In genomic region chr17:78774956-78775571, GRCh38 we compare ENCODE assay signal across 8 cellular contexts. TPM values are rescaled to one million over a fixed set of nuclear protein-coding genes. Genes with fewer than 3 reads are reported as not detected.
DNase-seq lines count a peak whose midpoint lies in the region; ATAC-seq and TF ChIP-seq lines count a peak whose summit lies in the region.

No MANE protein-coding gene starts in this region.

- no peak overlapping the region for H2AFZ ChIP-seq in smooth muscle cell (ENCODE audit: low read depth)

- ATAC-seq in HG03469 (IDR thresholded peaks at IDR 0.05; ENCODE audit: unreplicated experiment), result no peak
- ATAC-seq in HG03442 (IDR thresholded peaks at IDR 0.05; ENCODE audit: unreplicated experiment), result no peak

- H3K4me2 ChIP-seq in smooth muscle cell, result peak overlapping the region; percentile 22

- no peaks in the 10 kb centered on the region for H3K36me3 ChIP-seq in smooth muscle cell (ENCODE audit: low read depth)

- peaks cover 93% of the 10 kb centered on the region for H4K20me1 ChIP-seq in smooth muscle cell (ENCODE audit: low read depth)

- H3F3A ChIP-seq in smooth muscle cell (ENCODE audit: low read depth), result peaks cover 8% of the 10 kb centered on the region

- H3K9ac ChIP-seq in smooth muscle cell (ENCODE audit: low read depth), result no peak overlapping the region

- H3K27ac ChIP-seq in smooth muscle cell (ENCODE audit: low read depth), result no peak overlapping the region

- H3K4me3 ChIP-seq in smooth muscle cell, result no peak overlapping the region

- H3K79me2 ChIP-seq in smooth muscle cell (ENCODE audit: low read depth), result peaks cover 83% of the 10 kb centered on the region

- no peaks in the 10 kb centered on the region for H3K27me3 ChIP-seq in smooth muscle cell (ENCODE audit: low read depth)

- TF ChIP-seq CTCF in smooth muscle cell (IDR thresholded peaks at IDR 0.05; ENCODE audit: borderline replicate concordance, insufficient read depth, poor library complexity, severe bottlenecking), result no peak

- peak; percentile 59 for DNase-seq in activated gamma-delta T cell treated with Interleukin-2 at 50 U/mL for 16 hours
- DNase-seq in activated gamma-delta T cell (lab: John Stamatoyannopoulos, UW), result no peak
- peak; percentile 29 for DNase-seq in UCSD-AML1 (lab: John Stamatoyannopoulos, UW; ENCODE audit: unreplicated experiment)
- peak; percentile 26 for DNase-seq in effector CD8-positive, alpha-beta T cell (lab: John Stamatoyannopoulos, UW)
- DNase-seq in smooth muscle cell (lab: John Stamatoyannopoulos, UW; ENCODE audit: unreplicated experiment), result no peak
- DNase-seq in SK-N-DZ (ENCODE audit: low spot score), result no peak

- no peaks in the 10 kb centered on the region for H3K9me3 ChIP-seq in smooth muscle cell (replicated peaks; ENCODE audit: low read depth)

- H3K4me1 ChIP-seq in smooth muscle cell (ENCODE audit: low read depth), result peaks cover 3% of the 10 kb centered on the region

- WGBS in smooth muscle cell (ENCODE audit: low lambda C conversion rate), result 89% methylated on average over 12 of the region's 12 CpGs

RNA-seq across cellular contexts. Expression of gene CYTH1, which starts 7.0 kb away (rescaled TPM):
- 17.4 and 19.3 TPM in 2 replicates for total RNA-seq in smooth muscle cell
- polyA plus RNA-seq in smooth muscle cell, result 14.1 and 26.9 TPM in 2 replicates
- 36.9 and 43.2 TPM in 2 replicates for polyA plus RNA-seq in SK-N-DZ (2014; cell fraction: cytosol; rRNA removed)
- 62.1 and 102 TPM in 2 replicates for polyA plus RNA-seq in SK-N-DZ (2014; cell fraction: nucleus; rRNA removed)

Comparison
In these comparisons a context has a peak if more than half of its experiments do, and no peak if none do; other contexts are left out.
1. DNase-seq: peak in activated gamma-delta T cell treated with Interleukin-2 at 50 U/mL for 16 hours (single experiment), UCSD-AML1 (single experiment) and effector CD8-positive, alpha-beta T cell (single experiment); none in activated gamma-delta T cell (single experiment), smooth muscle cell (single experiment) and SK-N-DZ (single experiment).